8 cellular contexts compared by ENCODE assay signal in genomic region chr3:178536271-178537079, GRCh38. TPM values are rescaled to one million over a fixed set of nuclear protein-coding genes. Genes with fewer than 3 reads are reported as not detected.
DNase-seq lines count a peak whose midpoint lies in the region; ATAC-seq and TF ChIP-seq lines count a peak whose summit lies in the region.

Gene KCNMB2, plus strand, starts transcription at chr3:178536436.

- H3K4me3 ChIP-seq in ascending aorta: peak within 1 kb of the TSS; percentile 47 to 60
- H3K4me3 ChIP-seq in transverse colon: peak within 1 kb of the TSS; percentile 6 to 35 (median 16)

- WGBS in transverse colon (ENCODE audit: low coverage in 1 of 2), 2 donors: 10 to 11% methylated on average over 12 to 17 of the region's 17 CpGs

- peak; percentile 91 for ATAC-seq in Right ventricle myocardium inferior

- intact Hi-C loops in Right ventricle myocardium inferior (cut with DNase I) (loop anchor here (5.0 to 10.0 kb wide), 2 partner anchors 99 to 128 kb away; no protein-coding TSS in a partner anchor), cardiac septum (cut with DNase I) (no loop called here), ascending aorta (cut with DNase I) (no loop called here), transverse colon (cut with DNase I; ENCODE audit: low total_unique reads) (no loop called here)

- in situ Hi-C loops in transverse colon (cut with MboI; ENCODE audit: low pct_ligation_motif_present in 1 of 4, low pct_unique_long_range_greater_than_20kb in 1 of 4, low sequenced_read_pairs in 3 of 4): no loop called here

- no peaks in the 10 kb centered on the region for H3K9me3 ChIP-seq in ascending aorta
- H3K9me3 ChIP-seq in transverse colon: no peaks in the 10 kb centered on the region

- TF ChIP-seq POLR2A in transverse colon (IDR thresholded peaks at IDR 0.05): no peak

- H3K27me3 ChIP-seq in ascending aorta (no peaks in the 10 kb centered on the region), transverse colon (no peaks in the 10 kb centered on the region)

- H3K4me1 ChIP-seq in ascending aorta: peaks cover 0 to 2% of the 10 kb centered on the region in 2 donors
- H3K4me1 ChIP-seq in transverse colon: peaks cover 0 to 22% (median 9%) of the 10 kb centered on the region in 4 donors

- H3K27ac ChIP-seq in ascending aorta (no peak within 1 kb of the TSS), transverse colon (no peak within 1 kb of the TSS)

- no peak for TF ChIP-seq EP300 in transverse colon (IDR thresholded peaks at IDR 0.05; ENCODE audit: low read depth)

- DNase-seq in Right ventricle myocardium inferior (ENCODE audit: missing footprints): no peak
- DNase-seq in cardiac septum (ENCODE audit: low spot score): no peak
- no peak for DNase-seq in ascending aorta (ENCODE audit: low spot score in 2 of 2)
- peak; percentile 80 for DNase-seq in left kidney (ENCODE audit: low read depth, low spot score)
- no peak for DNase-seq in transverse colon
- DNase-seq in DMS 273 treated with DMSO at 0.1 percent for 48 hours (lab: John Stamatoyannopoulos, UW): no peak
- no peak for DNase-seq in mesenteric fat pad (ENCODE audit: low spot score)
- no peak for DNase-seq in kidney tubule cell (ENCODE audit: low spot score)

- H3K36me3 ChIP-seq in ascending aorta (no peaks in the 10 kb centered on the region), transverse colon (no peaks in the 10 kb centered on the region)

- no peak for TF ChIP-seq CTCF in ascending aorta (IDR thresholded peaks at IDR 0.05)
- no peak for TF ChIP-seq CTCF in transverse colon (IDR thresholded peaks at IDR 0.05)

RNA-seq across cellular contexts. Expression of gene KCNMB2, which starts in this region (rescaled TPM):
- 1.8 TPM for total RNA-seq in Right ventricle myocardium inferior
- 3.8 TPM for total RNA-seq in cardiac septum
- total RNA-seq in ascending aorta: not detected
- under 1 TPM in 1 of 4 donors, not detected in 3; 0.82 TPM for total RNA-seq in transverse colon
- not detected for total RNA-seq in mesenteric fat pad
